24 cellular contexts compared by ENCODE assay signal in the genomic region with DNA sequence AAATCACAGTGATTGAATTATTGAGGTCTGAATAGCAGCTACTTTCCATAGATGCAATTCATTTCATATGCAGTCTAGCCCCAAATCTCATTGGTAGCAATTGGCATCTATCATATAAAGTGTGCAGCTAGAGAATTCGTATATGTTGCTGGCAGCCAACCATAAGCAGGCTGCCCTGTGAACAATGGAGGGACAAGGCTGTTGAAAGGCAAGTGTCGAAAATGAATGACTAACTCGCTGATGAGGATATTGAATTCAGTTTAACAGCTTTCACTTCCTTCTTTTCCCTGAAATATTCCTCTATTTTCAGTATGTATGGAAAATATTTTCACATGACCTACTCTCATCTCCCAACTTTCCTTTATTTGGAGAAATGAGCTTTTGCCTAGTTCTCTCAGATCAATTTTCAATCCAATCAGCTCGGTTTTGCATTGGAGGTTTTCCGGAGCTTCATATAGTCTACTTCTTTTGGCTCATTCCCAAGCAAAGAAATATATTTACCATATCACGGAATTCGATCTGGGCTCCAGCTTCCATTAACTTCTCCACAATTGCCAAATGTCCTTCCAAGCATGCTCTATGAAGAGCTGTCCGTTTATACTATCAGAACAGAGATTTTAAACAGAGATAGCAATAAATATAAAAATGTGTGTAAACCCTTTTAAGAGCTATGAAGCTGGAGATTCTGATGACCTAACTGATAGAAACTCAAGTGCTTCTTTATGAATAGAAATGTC. TPM values are rescaled to one million over a fixed set of nuclear protein-coding genes. Genes with fewer than 3 reads are reported as not detected.
DNase-seq lines count a peak whose midpoint lies in the region; ATAC-seq and TF ChIP-seq lines count a peak whose summit lies in the region.
"Had no signal": no experiment of that assay in that cellular context is flagged by ENCODE, and none has a peak within 500 bp of the region (broad histone marks: within the 10 kb centered on the region; RNA-seq: fewer than 3 reads in every experiment).

No MANE protein-coding gene starts in this region.

- H3K27ac Mint-ChIP-seq in effector memory CD8-positive, alpha-beta T cell, result no peak overlapping the region
- no peak overlapping the region for H3K27ac Mint-ChIP-seq in activated naive CD4-positive, alpha-beta T cell treated with anti-CD3 and anti-CD28 coated beads, Interleukin-2, amount 10 ng/mL, durations not matched to agents 7 days and 5 days

- WGBS in heart right ventricle, 2 donors, result 38 to 54% methylated on average over 8 of the region's 8 CpGs
- WGBS in right cardiac atrium, result 52% methylated on average over 8 of the region's 8 CpGs

- H3K9me3 ChIP-seq in heart right ventricle (no peaks in the 10 kb centered on the region), adipocyte (ENCODE audit: control insufficient read depth, low read length) (no peaks in the 10 kb centered on the region), right cardiac atrium (ENCODE audit: control insufficient read depth, low read length) (no peaks in the 10 kb centered on the region), skeletal muscle tissue (ENCODE audit: control insufficient read depth in 3 of 3, low read length in 3 of 3) (no peaks in the 10 kb centered on the region)

- no peaks in the 10 kb centered on the region for H3K4me1 Mint-ChIP-seq in effector memory CD8-positive, alpha-beta T cell (ENCODE audit: low read depth in 2 of 2)
- H3K4me1 Mint-ChIP-seq in activated naive CD4-positive, alpha-beta T cell treated with anti-CD3 and anti-CD28 coated beads, Interleukin-2, amount 10 ng/mL, durations not matched to agents 7 days and 5 days, result no peaks in the 10 kb centered on the region

- peaks cover 33 to 48% of the 10 kb centered on the region in 2 donors for H3K27me3 Mint-ChIP-seq in effector memory CD8-positive, alpha-beta T cell
- peaks cover 20% of the 10 kb centered on the region for H3K27me3 Mint-ChIP-seq in activated naive CD4-positive, alpha-beta T cell treated with anti-CD3 and anti-CD28 coated beads, Interleukin-2, amount 10 ng/mL, durations not matched to agents 7 days and 5 days

- H3K36me3 ChIP-seq in heart right ventricle, result peaks cover 0 to 51% (median 0%) of the 10 kb centered on the region in 9 donors
- H3K36me3 ChIP-seq in adipocyte (ENCODE audit: control insufficient read depth, insufficient read depth, low read length, severe bottlenecking), result peaks cover 12% of the 10 kb centered on the region
- peaks cover 4 to 12% (median 7%) of the 10 kb centered on the region in 3 donors for H3K36me3 ChIP-seq in skeletal muscle tissue (ENCODE audit: control insufficient read depth in 3 of 3, insufficient read depth in 3 of 3, low read length in 3 of 3)

- H3K36me3 Mint-ChIP-seq in effector memory CD8-positive, alpha-beta T cell (ENCODE audit: insufficient read depth), result no peaks in the 10 kb centered on the region
- H3K36me3 Mint-ChIP-seq in activated naive CD4-positive, alpha-beta T cell treated with anti-CD3 and anti-CD28 coated beads, Interleukin-2, amount 10 ng/mL, durations not matched to agents 7 days and 5 days, result no peaks in the 10 kb centered on the region

- TF ChIP-seq CTCF in heart right ventricle (IDR thresholded peaks at IDR 0.05), result no peak

- no peak for DNase-seq in heart right ventricle
- no peak for DNase-seq in cardiac septum (ENCODE audit: low spot score)
- DNase-seq in adipocyte (ENCODE audit: low read depth), result no peak
- no peak for DNase-seq in right cardiac atrium
- DNase-seq in effector memory CD8-positive, alpha-beta T cell, result no peak
- no peak for DNase-seq in activated naive CD4-positive, alpha-beta T cell treated with anti-CD3 and anti-CD28 coated beads, Interleukin-2, amount 10 ng/mL, durations not matched to agents 7 days and 5 days
- DNase-seq in NCI-H1105 treated with DMSO at 0.1 percent for 48 hours (lab: John Stamatoyannopoulos, UW), result no peak
- DNase-seq: activated CD4-positive, alpha-beta T cell treated with anti-CD3 and anti-CD28 coated beads for 48 hours; activated naive CD4-positive, alpha-beta T cell treated with Interleukin-2 at 50 U/mL for 16 hours; activated T-cell treated with anti-CD3 and anti-CD28 coated beads, Interleukin-2, amount 50 U/mL, for 48 hours; foreskin melanocyte; GM23248; KBM-7; MM.1S; NCI-H1436 treated with DMSO at 0.1 percent for 48 hours; NCI-H510A; posterior cingulate gyrus; stimulated activated CD4-positive, alpha-beta T cell treated with anti-CD3 and anti-CD28 coated beads, Interleukin-2, amount 100 ng/mL, for 24 hours; T-helper 2 cell had no signal

- CTCF ChIA-PET in activated naive CD4-positive, alpha-beta T cell treated with anti-CD3 and anti-CD28 coated beads, Interleukin-2, amount 10 ng/mL, durations not matched to agents 7 days and 5 days (lab: Charles Lee), result interaction anchor here (1.0 to 1.1 kb wide), 2 partner anchors 53 to 88 kb away, joined by 4 to 6 read pairs; no protein-coding TSS in a partner anchor

- ATAC-seq in heart right ventricle (no peak), right cardiac atrium (no peak)
- no peak for ATAC-seq in effector memory CD8-positive, alpha-beta T cell (replicated peaks)
- ATAC-seq: esophagus mucosa, Panc1 had no signal

- H3K4me1 ChIP-seq in heart right ventricle (peaks cover 0 to 4% (median 0%) of the 10 kb centered on the region in 9 donors), adipocyte (ENCODE audit: control insufficient read depth, insufficient read depth, low read length) (peaks cover 29% of the 10 kb centered on the region), right cardiac atrium (ENCODE audit: control insufficient read depth, insufficient read depth, low read length) (no peaks in the 10 kb centered on the region), skeletal muscle tissue (ENCODE audit: control insufficient read depth in 3 of 3, insufficient read depth in 3 of 3, low read length in 3 of 3) (peaks cover 0 to 12% (median 3%) of the 10 kb centered on the region in 3 donors)

- intact Hi-C loops in heart right ventricle (cut with DNase I), result loop anchor here in 2 of 10 donors (2.0 to 10.0 kb wide), 2 partner anchors 329 to 337 kb away; no protein-coding TSS in a partner anchor
- intact Hi-C loops in cardiac septum (cut with DNase I), result no loop called here
- intact Hi-C loops in right cardiac atrium (cut with DNase I), result loop anchor here in 3 of 4 donors (5.0 to 10.0 kb wide), 2 partner anchors 50 to 337 kb away; no protein-coding TSS in a partner anchor

- peak overlapping the region; percentile 18 for H3K9ac ChIP-seq in adipocyte (ENCODE audit: low read length)
- H3K9ac ChIP-seq in skeletal muscle tissue (ENCODE audit: low read depth in 1 of 3, low read length in 3 of 3), result no peak overlapping the region
- H3K9ac ChIP-seq: GM23248 had no signal

- H3K9me3 Mint-ChIP-seq in effector memory CD8-positive, alpha-beta T cell, result no peaks in the 10 kb centered on the region
- H3K9me3 Mint-ChIP-seq in activated naive CD4-positive, alpha-beta T cell treated with anti-CD3 and anti-CD28 coated beads, Interleukin-2, amount 10 ng/mL, durations not matched to agents 7 days and 5 days, result no peaks in the 10 kb centered on the region

- H3K4me3 Mint-ChIP-seq in effector memory CD8-positive, alpha-beta T cell, result no peak overlapping the region
- no peak overlapping the region for H3K4me3 Mint-ChIP-seq in activated naive CD4-positive, alpha-beta T cell treated with anti-CD3 and anti-CD28 coated beads, Interleukin-2, amount 10 ng/mL, durations not matched to agents 7 days and 5 days

- H3K4me3 ChIP-seq in heart right ventricle (peak overlapping the region in 9 of 10 donors; percentile 35 to 61 (median 49)), adipocyte (ENCODE audit: low read length) (peak overlapping the region; percentile 71), right cardiac atrium (ENCODE audit: low read length) (peak overlapping the region; percentile 36), skeletal muscle tissue (ENCODE audit: low read length in 3 of 3) (no peak overlapping the region)
- H3K4me3 ChIP-seq: GM23248 had no signal

- H3K27me3 ChIP-seq in heart right ventricle (no peaks in the 10 kb centered on the region), adipocyte (replicated peaks; ENCODE audit: control insufficient read depth, insufficient read depth, low read length) (no peaks in the 10 kb centered on the region), right cardiac atrium (ENCODE audit: control insufficient read depth, insufficient read depth) (no peaks in the 10 kb centered on the region), skeletal muscle tissue (ENCODE audit: control insufficient read depth in 3 of 3, insufficient read depth in 3 of 3, low read length in 3 of 3) (no peaks in the 10 kb centered on the region)

- H3K27ac ChIP-seq in heart right ventricle (peak overlapping the region; percentile 9 to 91 (median 86)), right cardiac atrium (ENCODE audit: low read length) (peak overlapping the region; percentile 72), skeletal muscle tissue (ENCODE audit: low read depth, low read length) (peak overlapping the region; percentile 11)
- H3K27ac ChIP-seq: GM23248 had no signal

RNA-seq across cellular contexts. Expression of gene ANKRD1, which starts 3.5 kb away (rescaled TPM):
- total RNA-seq in heart right ventricle, result 1,000 to 10,000 TPM; 1,390 to 8,287 (median 4,440) TPM
- 1,000 to 10,000 TPM; 2,052 to 6,963 TPM for polyA plus RNA-seq in heart right ventricle
- total RNA-seq in cardiac septum, result 8,251 TPM
- total RNA-seq in right cardiac atrium, result 1,000 to 10,000 TPM; 1,154 to 3,897 (median 2,224) TPM
- polyA plus RNA-seq in right cardiac atrium, result 4,109 TPM
- 14.1 TPM for total RNA-seq in skeletal muscle tissue
- total RNA-seq: A673, SK-MEL-5 had no signal

RNA-seq across cellular contexts. Expression of gene RPP30, which starts 45.6 kb away (rescaled TPM):
- total RNA-seq in heart right ventricle (10 to 100 TPM; 27.9 to 40.4 (median 33.3) TPM), cardiac septum (24.9 TPM), right cardiac atrium (10 to 100 TPM; 26.9 to 35.5 (median 31.5) TPM), skeletal muscle tissue (42.3 TPM)
- polyA plus RNA-seq in heart right ventricle (10 to 100 TPM; 33.4 to 41.8 TPM), right cardiac atrium (40.1 TPM)

RNA-seq across cellular contexts. Expression of gene HTR7, which starts 59.6 kb away (rescaled TPM):
- total RNA-seq in heart right ventricle, result under 1 TPM in 8 of 10 donors, not detected in 2; 0.09 to 0.28 (median 0.16) TPM
- under 1 TPM in 1 of 2 donors, not detected in 1; 0.12 TPM for polyA plus RNA-seq in heart right ventricle
- total RNA-seq in cardiac septum, result 0.16 TPM
- under 1 TPM; 0.14 to 0.58 (median 0.23) TPM for total RNA-seq in right cardiac atrium
- polyA plus RNA-seq in right cardiac atrium, result 0.14 TPM
- total RNA-seq in skeletal muscle tissue, result under 0.01 TPM
- total RNA-seq: A673 had no signal

Comparison
In these comparisons a context has a peak if more than half of its experiments do, and no peak if none do; other contexts are left out.
1. H3K27ac ChIP-seq: peak in every context shown above with its lines; median percentile 86 in heart right ventricle; 72 in right cardiac atrium; 11 in skeletal muscle tissue.
2. H3K4me3 ChIP-seq: peak in heart right ventricle (9 of 10), adipocyte (single experiment) and right cardiac atrium (single experiment); none in skeletal muscle tissue (0 of 3).
3. RNA of gene ANKRD1, which starts 3.5 kb away (total RNA-seq): 8,251 TPM in cardiac septum (single experiment), 1,390 to 8,287 TPM in heart right ventricle and 1,154 to 3,897 TPM in right cardiac atrium; 14.1 TPM in skeletal muscle tissue (single experiment); every median in the first group is over 10 times any median in the second.